20 cellular contexts compared by ENCODE assay signal in the genomic region with DNA sequence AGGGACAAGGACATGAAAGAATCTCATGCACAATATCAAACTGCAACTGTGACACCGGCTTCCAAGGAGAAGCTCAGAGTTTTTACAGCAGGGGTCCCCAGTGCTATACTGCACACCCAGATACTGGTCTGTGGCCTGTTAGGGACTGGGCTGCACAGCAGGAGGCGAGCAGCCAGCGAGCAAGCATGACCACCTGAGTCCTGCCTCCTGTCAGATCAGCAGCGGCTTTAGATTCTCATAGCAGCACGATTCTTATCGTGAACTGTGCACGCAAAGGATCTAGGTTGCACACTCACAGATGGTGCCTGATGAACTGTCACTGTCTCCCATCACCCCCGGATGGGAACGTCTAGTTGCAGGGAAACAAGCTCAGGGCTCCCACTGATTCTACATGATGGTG. TPM values are rescaled to one million over a fixed set of nuclear protein-coding genes. Genes with fewer than 3 reads are reported as not detected.
DNase-seq lines count a peak whose midpoint lies in the region; ATAC-seq, FAIRE-seq and TF ChIP-seq lines count a peak whose summit lies in the region.
"Had no signal": no experiment of that assay in that cellular context is flagged by ENCODE, and none has a peak within 500 bp of the region (broad histone marks: within the 10 kb centered on the region; RNA-seq: fewer than 3 reads in every experiment).

No MANE protein-coding gene starts in this region.

- no peaks in the 10 kb centered on the region for H3K9me3 Mint-ChIP-seq in mesothelial cell of epicardium
- no peaks in the 10 kb centered on the region for H3K9me3 Mint-ChIP-seq in immature natural killer cell
- H3K9me3 Mint-ChIP-seq: CD4-positive, alpha-beta T cell; H9; IgD-negative memory B cell had no signal

- FAIRE-seq in HepG2 (lab: Jason Lieb, UNC): peak; percentile 80
- FAIRE-seq: A204.1, G401.6 had no signal

- H4K20me1 ChIP-seq in HepG2 (ENCODE audit: insufficient read depth, low read length) (no peaks in the 10 kb centered on the region), PC-9 (ENCODE audit: insufficient read depth) (no peaks in the 10 kb centered on the region)

- 18% methylated on average over 5 of the region's 9 CpGs for WGBS in HepG2 (ENCODE audit: low lambda C conversion rate)
- WGBS in right lobe of liver (ENCODE audit: insufficient coverage, low coverage, low lambda C conversion rate, missing lambda C conversion rate): 100% methylated on average over 3 of the region's 9 CpGs

- H3K79me2 ChIP-seq in HepG2 (ENCODE audit: insufficient read depth, low read length) (no peaks in the 10 kb centered on the region), PC-9 (ENCODE audit: low read depth) (peaks cover 45% of the 10 kb centered on the region)

- H3K27me3 Mint-ChIP-seq in mesothelial cell of epicardium (ENCODE audit: low read depth): no peaks in the 10 kb centered on the region
- peaks cover 0 to 4% (median 0%) of the 10 kb centered on the region in 3 donors for H3K27me3 Mint-ChIP-seq in immature natural killer cell (ENCODE audit: low read depth in 3 of 3)
- H3K27me3 Mint-ChIP-seq: CD4-positive, alpha-beta T cell; IgD-negative memory B cell had no signal

- H3K27ac Mint-ChIP-seq in mesothelial cell of epicardium (peak overlapping the region; percentile 43), immature natural killer cell (no peak overlapping the region)
- H3K27ac Mint-ChIP-seq: CD4-positive, alpha-beta T cell had no signal

- H3K4me3 Mint-ChIP-seq in mesothelial cell of epicardium: no peak overlapping the region
- no peak overlapping the region for H3K4me3 Mint-ChIP-seq in immature natural killer cell
- H3K4me3 Mint-ChIP-seq: CD4-positive, alpha-beta T cell; H9 had no signal

- POLR2A ChIA-PET in HepG2 (lab: Yijun Ruan, JAX) (interaction anchor here (1.1 to 2.6 kb wide), 3 partner anchors 8 to 27 kb away, joined by 3 to 16 read pairs (median 4); no protein-coding TSS in a partner anchor), PC-9 (lab: Charles Lee; ENCODE audit: unreplicated experiment) (no interaction called here)

- H3K27ac ChIP-seq in HepG2 (ENCODE audit: extremely low read length, insufficient read depth, low read length): peak overlapping the region; percentile 78
- H3K27ac ChIP-seq in right lobe of liver: no peak overlapping the region
- peak overlapping the region; percentile 98; the same call in 1 of the 2 replicates for H3K27ac ChIP-seq in PC-9

- no peak for TF ChIP-seq POLR2A in HepG2 (IDR thresholded peaks at IDR 0.05; ENCODE audit: insufficient read depth in 1 of 2, low read depth in 2 of 2, low read length in 2 of 2)
- no peak for TF ChIP-seq POLR2A in right lobe of liver (IDR thresholded peaks at IDR 0.05)

- TF ChIP-seq EP300 in HepG2 (IDR thresholded peaks at IDR 0.05; ENCODE audit: low read depth in 2 of 2, low read length in 2 of 2): no peak
- no peak for TF ChIP-seq EP300 in HepG2 (CRISPR knock-in tag; IDR thresholded peaks at IDR 0.05; ENCODE audit: borderline replicate concordance)

- H3K4me1 ChIP-seq in HepG2 (ENCODE audit: insufficient read depth, low read length) (peaks cover 86% of the 10 kb centered on the region), right lobe of liver (no peaks in the 10 kb centered on the region), PC-9 (replicated peaks; ENCODE audit: insufficient read depth) (peaks cover 90% of the 10 kb centered on the region)

- TF ChIP-seq RAD21 in HepG2 (CRISPR knock-in tag; IDR thresholded peaks at IDR 0.05): peak; percentile 81

- H3K4me1 Mint-ChIP-seq in mesothelial cell of epicardium: peaks cover 52% of the 10 kb centered on the region
- H3K4me1 Mint-ChIP-seq in immature natural killer cell: peaks cover 0 to 7% of the 10 kb centered on the region in 2 donors
- H3K4me1 Mint-ChIP-seq: H9 had no signal

- no peaks in the 10 kb centered on the region for H3K27me3 ChIP-seq in HepG2 (ENCODE audit: control insufficient read depth in 1 of 2, insufficient read depth in 2 of 2, low read length in 2 of 2)
- no peaks in the 10 kb centered on the region for H3K27me3 ChIP-seq in right lobe of liver
- no peaks in the 10 kb centered on the region for H3K27me3 ChIP-seq in PC-9 (ENCODE audit: insufficient read depth, low read depth)

- H3K9ac ChIP-seq in HepG2 (ENCODE audit: insufficient read depth, low read depth, low read length): peak overlapping the region; percentile 52
- H3K9ac ChIP-seq: SK-N-SH had no signal

- intact Hi-C loops in HepG2 (cut with micrococcal nuclease; ENCODE audit: unreplicated experiment): loop anchor here (1.0 kb wide), 1 partner anchor 32 kb away; no protein-coding TSS in a partner anchor
- intact Hi-C loops in right lobe of liver (cut with DNase I): no loop called here
- intact Hi-C loops in PC-9 (cut with micrococcal nuclease; ENCODE audit: unreplicated experiment): loop anchor here (5.0 to 10.0 kb wide), 2 partner anchors 401 to 619 kb away; partner anchors contain the start of genes KMT2B and LRFN3

- no peak overlapping the region for H2AFZ ChIP-seq in HepG2 (ENCODE audit: low read length)
- H2AFZ ChIP-seq in PC-9: no peak overlapping the region

- H3F3A ChIP-seq in PC-9 (ENCODE audit: insufficient read depth, low read depth): peaks cover 65% of the 10 kb centered on the region

- TF ChIP-seq CTCF in HepG2 (CRISPR knock-in tag; IDR thresholded peaks at IDR 0.05) (peak; percentile 61), right lobe of liver (IDR thresholded peaks at IDR 0.05) (no peak), PC-9 (conservative IDR thresholded peaks at IDR 0.05) (no peak), mesothelial cell of epicardium (IDR thresholded peaks at IDR 0.05; ENCODE audit: unreplicated experiment) (no peak)

- BruUV-seq in HepG2 (replicated peaks; lab: Mats Ljungman, UMichigan) (no TSS peak), PC-9 (replicated peaks; lab: Mats Ljungman, UMichigan) (no TSS peak)

- in situ Hi-C loops in HepG2 (cut with HindIII; ENCODE audit: extremely low pct_ligation_motif_present, low pct_unique_long_range_greater_than_20kb): no loop called here

- no peaks in the 10 kb centered on the region for H3K9me2 ChIP-seq in PC-9 (ENCODE audit: insufficient read depth)
- H3K9me2 ChIP-seq: SK-N-SH had no signal

- H3K36me3 Mint-ChIP-seq in mesothelial cell of epicardium (no peaks in the 10 kb centered on the region), immature natural killer cell (no peaks in the 10 kb centered on the region)
- H3K36me3 Mint-ChIP-seq: IgD-negative memory B cell had no signal

- H3K9me3 ChIP-seq in HepG2 (ENCODE audit: low read length) (no peaks in the 10 kb centered on the region), right lobe of liver (no peaks in the 10 kb centered on the region), PC-9 (ENCODE audit: insufficient read depth, low read depth) (no peaks in the 10 kb centered on the region)
- H3K9me3 ChIP-seq: SK-N-SH had no signal

- CTCF ChIA-PET in HepG2 (lab: Yijun Ruan, JAX; ENCODE audit: low intra/inter-chr PET ratio, low total read pairs) (interaction anchor here (1.7 kb wide), 1 partner anchor 37 kb away, joined by 5 read pairs; no protein-coding TSS in a partner anchor), PC-9 (lab: Charles Lee) (no interaction called here)

- H3K4me3 ChIP-seq in HepG2 (replicated peaks in 1 of 3; ENCODE audit: insufficient read depth in 1 of 3, low read depth in 2 of 3, low read length in 3 of 3): peak overlapping the region in 1 of 3 experiments; percentile 45; a peak in 2 of 6 replicates
- no peak overlapping the region for H3K4me3 ChIP-seq in right lobe of liver
- H3K4me3 ChIP-seq in PC-9: no peak overlapping the region

- DNase-seq in HepG2 (ENCODE audit: low spot score) (peak; percentile 67), right lobe of liver (no peak), PC-9 (no peak), mesothelial cell of epicardium (ENCODE audit: low spot score in 2 of 2, unreplicated experiment in 2 of 2) (no peak), AG08396 (ENCODE audit: low spot score) (no peak), immature natural killer cell (no peak)
- no peak for DNase-seq in activated naive CD4-positive, alpha-beta T cell treated with anti-CD3 and anti-CD28 coated beads, Interleukin-2, amount 50 U/mL, for 16 hours
- DNase-seq: Calu3; CD4-positive, alpha-beta T cell; H9; NCI-H146; NCI-H2081 treated with DMSO at 0.1 percent for 48 hours; NCI-H69; NK-92 treated with Interleukin-12 subunit alpha and Interleukin-12 subunit beta, amount 100 ng/mL, for 24 hours; PC-3; SK-N-SH had no signal

- ATAC-seq in HepG2 (peak; percentile 79), right lobe of liver (no peak), HG03457 (IDR thresholded peaks at IDR 0.05; ENCODE audit: unreplicated experiment) (no peak)
- ATAC-seq: PC-3 had no signal

- H3K4me2 ChIP-seq in HepG2 (ENCODE audit: low read depth, low read length) (peak overlapping the region; percentile 71), PC-9 (no peak overlapping the region; the same call in 1 of the 2 replicates)
- H3K4me2 ChIP-seq: SK-N-SH had no signal

- H3K36me3 ChIP-seq in HepG2 (replicated peaks in 1 of 2; ENCODE audit: control insufficient read depth in 1 of 2, insufficient read depth in 2 of 2, low read length in 2 of 2) (no peaks in the 10 kb centered on the region), right lobe of liver (no peaks in the 10 kb centered on the region), PC-9 (ENCODE audit: low read depth) (peaks cover 28% of the 10 kb centered on the region)

RNA-seq across cellular contexts. Expression of gene CD22, which starts 13.1 kb away (rescaled TPM):
- 0.49 and 0.71 TPM in 2 replicates for total RNA-seq in HepG2 (2016; rRNA removed; fragmentation: Illumina TruSeq; extraction: Trizol)
- total RNA-seq in HepG2 (2016; cell fraction: cytosol; rRNA removed; fragmentation: Illumina TruSeq; extraction: Trizol; ENCODE audit: low read depth): 0.53 and 1.0 TPM in 2 replicates
- 0.40 and 0.97 TPM in 2 replicates for total RNA-seq in HepG2 (2016; cell fraction: insoluble cytoplasmic fraction; rRNA removed; fragmentation: Illumina TruSeq; extraction: Trizol)
- total RNA-seq in HepG2 (2016; cell fraction: membrane; rRNA removed; fragmentation: Illumina TruSeq; extraction: Trizol): 0.62 and 0.93 TPM in 2 replicates
- total RNA-seq in HepG2 (2016; cell fraction: nucleus; rRNA removed; fragmentation: Illumina TruSeq; extraction: Trizol): 2.8 and 3.5 TPM in 2 replicates
- polyA plus RNA-seq in HepG2 (2011; rRNA removed): 0.98 and 1.7 TPM in 2 replicates
- 0.49 and 0.85 TPM in 2 replicates for polyA plus RNA-seq in HepG2 (2011; cell fraction: cytosol; rRNA removed)
- 1.8 and 2.5 TPM in 2 replicates for polyA plus RNA-seq in HepG2 (2011; cell fraction: nucleus; rRNA removed)
- polyA plus RNA-seq in HepG2 (2012): 0.66 and 0.72 TPM in 2 replicates
- polyA plus RNA-seq in HepG2 (2016; cell fraction: cytosol; fragmentation: Illumina TruSeq; extraction: Trizol; ENCODE audit: low read depth): 0.19 and 0.31 TPM in 2 replicates
- 0.82 and 1.2 TPM in 2 replicates for polyA plus RNA-seq in HepG2 (2016; cell fraction: insoluble cytoplasmic fraction; fragmentation: Illumina TruSeq; extraction: Trizol; ENCODE audit: low read depth)
- 0.36 and 0.50 TPM in 2 replicates for polyA plus RNA-seq in HepG2 (2016; cell fraction: membrane; fragmentation: Illumina TruSeq; extraction: Trizol; ENCODE audit: low read depth)
- polyA plus RNA-seq in HepG2 (2016; cell fraction: nucleus; fragmentation: Illumina TruSeq; extraction: Trizol; ENCODE audit: insufficient read depth, low read depth): 3.9 and 6.0 TPM in 2 replicates
- 1.6 and 2.4 TPM in 2 replicates for polyA minus RNA-seq in HepG2 (2011; rRNA and poly(A)+ RNA removed; ENCODE audit: low replicate concordance)
- 1.5 TPM in 1 of 2 replicates, not detected in the other for polyA minus RNA-seq in HepG2 (2011; cell fraction: cytosol; rRNA and poly(A)+ RNA removed)
- 0.64 and 0.99 TPM in 2 replicates for polyA minus RNA-seq in HepG2 (2011; cell fraction: nucleus; rRNA and poly(A)+ RNA removed)
- total RNA-seq in right lobe of liver: 1 to 10 TPM in 3 of 6 experiments, under 1 TPM in 3; 0.39 to 1.3 (median 0.96) TPM
- 28.1 and 29.8 TPM in 2 replicates for total RNA-seq in PC-9 (2021)
- 54.6 to 59.9 TPM (median 56.3 TPM) in 3 replicates for total RNA-seq in mesothelial cell of epicardium
- polyA plus RNA-seq in immature natural killer cell: 1 to 10 TPM in 1 of 3 donors, under 1 TPM in 1, not detected in 1; 0.93 to 2.2 TPM
- total RNA-seq: H9 had no signal

RNA-seq across cellular contexts. Expression of gene MAG, which starts 23.9 kb away (rescaled TPM):
- 0.80 and 1.3 TPM in 2 replicates for total RNA-seq in HepG2 (2016; rRNA removed; fragmentation: Illumina TruSeq; extraction: Trizol)
- total RNA-seq in HepG2 (2016; cell fraction: cytosol; rRNA removed; fragmentation: Illumina TruSeq; extraction: Trizol; ENCODE audit: low read depth): 0.26 and 0.71 TPM in 2 replicates
- total RNA-seq in HepG2 (2016; cell fraction: insoluble cytoplasmic fraction; rRNA removed; fragmentation: Illumina TruSeq; extraction: Trizol): 0.56 and 0.87 TPM in 2 replicates
- 0.59 and 1.5 TPM in 2 replicates for total RNA-seq in HepG2 (2016; cell fraction: membrane; rRNA removed; fragmentation: Illumina TruSeq; extraction: Trizol)
- 1.6 and 2.6 TPM in 2 replicates for total RNA-seq in HepG2 (2016; cell fraction: nucleus; rRNA removed; fragmentation: Illumina TruSeq; extraction: Trizol)
- 0.17 and 0.20 TPM in 2 replicates for polyA plus RNA-seq in HepG2 (2011; rRNA removed)
- polyA plus RNA-seq in HepG2 (2011; cell fraction: cytosol; rRNA removed): 0.13 and 0.27 TPM in 2 replicates
- polyA plus RNA-seq in HepG2 (2011; cell fraction: nucleus; rRNA removed): 0.40 and 0.93 TPM in 2 replicates
- polyA plus RNA-seq in HepG2 (2012): not detected in 2 replicates
- 0.70 TPM in 2 replicates for polyA plus RNA-seq in HepG2 (2016; cell fraction: cytosol; fragmentation: Illumina TruSeq; extraction: Trizol; ENCODE audit: low read depth)
- polyA plus RNA-seq in HepG2 (2016; cell fraction: insoluble cytoplasmic fraction; fragmentation: Illumina TruSeq; extraction: Trizol; ENCODE audit: low read depth): 0.38 and 1.3 TPM in 2 replicates
- polyA plus RNA-seq in HepG2 (2016; cell fraction: membrane; fragmentation: Illumina TruSeq; extraction: Trizol; ENCODE audit: low read depth): 0.24 and 0.97 TPM in 2 replicates
- 0.82 and 1.5 TPM in 2 replicates for polyA plus RNA-seq in HepG2 (2016; cell fraction: nucleus; fragmentation: Illumina TruSeq; extraction: Trizol; ENCODE audit: insufficient read depth, low read depth)
- polyA minus RNA-seq in HepG2 (2011; rRNA and poly(A)+ RNA removed; ENCODE audit: low replicate concordance): not detected in 2 replicates
- polyA minus RNA-seq in HepG2 (2011; cell fraction: cytosol; rRNA and poly(A)+ RNA removed): not detected in 2 replicates
- polyA minus RNA-seq in HepG2 (2011; cell fraction: nucleus; rRNA and poly(A)+ RNA removed): 0.64 and 0.75 TPM in 2 replicates
- under 1 TPM in 1 of 6 experiments, not detected in 5; 0.40 TPM for total RNA-seq in right lobe of liver
- total RNA-seq in PC-9 (2021): 13.4 and 15.3 TPM in 2 replicates
- 19.2 to 26.1 TPM (median 22.7 TPM) in 3 replicates for total RNA-seq in mesothelial cell of epicardium
- polyA plus RNA-seq in immature natural killer cell: not detected
- total RNA-seq: Calu3; CD4-positive, alpha-beta T cell; H9; PC-3 had no signal
- polyA plus RNA-seq: SK-N-SH had no signal

RNA-seq across cellular contexts. Expression of gene FFAR1, which starts 31.8 kb away (rescaled TPM):
- total RNA-seq in HepG2 (2016; rRNA removed; fragmentation: Illumina TruSeq; extraction: Trizol) (not detected in 2 replicates), right lobe of liver (not detected), PC-9 (2021) (0.23 and 0.44 TPM in 2 replicates), mesothelial cell of epicardium (0.96 to 1.3 TPM (median 1.2 TPM) in 3 replicates)
- 0.09 TPM in 1 of 2 replicates, not detected in the other for total RNA-seq in HepG2 (2016; cell fraction: cytosol; rRNA removed; fragmentation: Illumina TruSeq; extraction: Trizol; ENCODE audit: low read depth)
- total RNA-seq in HepG2 (2016; cell fraction: insoluble cytoplasmic fraction; rRNA removed; fragmentation: Illumina TruSeq; extraction: Trizol): not detected in 2 replicates
- not detected in 2 replicates for total RNA-seq in HepG2 (2016; cell fraction: membrane; rRNA removed; fragmentation: Illumina TruSeq; extraction: Trizol)
- not detected in 2 replicates for total RNA-seq in HepG2 (2016; cell fraction: nucleus; rRNA removed; fragmentation: Illumina TruSeq; extraction: Trizol)
- polyA plus RNA-seq in HepG2 (2011; rRNA removed) (not detected in 2 replicates), immature natural killer cell (not detected)
- not detected in 2 replicates for polyA plus RNA-seq in HepG2 (2011; cell fraction: cytosol; rRNA removed)
- not detected in 2 replicates for polyA plus RNA-seq in HepG2 (2011; cell fraction: nucleus; rRNA removed)
- not detected in 2 replicates for polyA plus RNA-seq in HepG2 (2012)
- polyA plus RNA-seq in HepG2 (2016; cell fraction: cytosol; fragmentation: Illumina TruSeq; extraction: Trizol; ENCODE audit: low read depth): not detected in 2 replicates
- polyA plus RNA-seq in HepG2 (2016; cell fraction: insoluble cytoplasmic fraction; fragmentation: Illumina TruSeq; extraction: Trizol; ENCODE audit: low read depth): not detected in 2 replicates
- polyA plus RNA-seq in HepG2 (2016; cell fraction: membrane; fragmentation: Illumina TruSeq; extraction: Trizol; ENCODE audit: low read depth): not detected in 2 replicates
- not detected in 2 replicates for polyA plus RNA-seq in HepG2 (2016; cell fraction: nucleus; fragmentation: Illumina TruSeq; extraction: Trizol; ENCODE audit: insufficient read depth, low read depth)
- polyA minus RNA-seq in HepG2 (2011; rRNA and poly(A)+ RNA removed; ENCODE audit: low replicate concordance): not detected in 2 replicates
- polyA minus RNA-seq in HepG2 (2011; cell fraction: cytosol; rRNA and poly(A)+ RNA removed): not detected in 2 replicates
- not detected in 2 replicates for polyA minus RNA-seq in HepG2 (2011; cell fraction: nucleus; rRNA and poly(A)+ RNA removed)
- total RNA-seq: Calu3; CD4-positive, alpha-beta T cell; H9; PC-3 had no signal
- polyA plus RNA-seq: SK-N-SH had no signal

RNA-seq across cellular contexts. Expression of gene HAMP, which starts 33.6 kb away (rescaled TPM):
- total RNA-seq in HepG2 (2016; rRNA removed; fragmentation: Illumina TruSeq; extraction: Trizol): 25.7 and 47.6 TPM in 2 replicates
- total RNA-seq in HepG2 (2016; cell fraction: cytosol; rRNA removed; fragmentation: Illumina TruSeq; extraction: Trizol; ENCODE audit: low read depth): 25.4 and 32.6 TPM in 2 replicates
- total RNA-seq in HepG2 (2016; cell fraction: insoluble cytoplasmic fraction; rRNA removed; fragmentation: Illumina TruSeq; extraction: Trizol): 29.6 and 46.4 TPM in 2 replicates
- 20.2 and 24.3 TPM in 2 replicates for total RNA-seq in HepG2 (2016; cell fraction: membrane; rRNA removed; fragmentation: Illumina TruSeq; extraction: Trizol)
- total RNA-seq in HepG2 (2016; cell fraction: nucleus; rRNA removed; fragmentation: Illumina TruSeq; extraction: Trizol): 34.1 and 40.9 TPM in 2 replicates
- 36.1 and 73.0 TPM in 2 replicates for polyA plus RNA-seq in HepG2 (2011; rRNA removed)
- polyA plus RNA-seq in HepG2 (2011; cell fraction: cytosol; rRNA removed): 15.0 and 69.5 TPM in 2 replicates
- polyA plus RNA-seq in HepG2 (2011; cell fraction: nucleus; rRNA removed): 13.2 and 42.5 TPM in 2 replicates
- polyA plus RNA-seq in HepG2 (2012): 6.0 and 30.6 TPM in 2 replicates
- 29.7 and 32.2 TPM in 2 replicates for polyA plus RNA-seq in HepG2 (2016; cell fraction: cytosol; fragmentation: Illumina TruSeq; extraction: Trizol; ENCODE audit: low read depth)
- polyA plus RNA-seq in HepG2 (2016; cell fraction: insoluble cytoplasmic fraction; fragmentation: Illumina TruSeq; extraction: Trizol; ENCODE audit: low read depth): 44.0 and 52.6 TPM in 2 replicates
- polyA plus RNA-seq in HepG2 (2016; cell fraction: membrane; fragmentation: Illumina TruSeq; extraction: Trizol; ENCODE audit: low read depth): 28.8 and 30.2 TPM in 2 replicates
- polyA plus RNA-seq in HepG2 (2016; cell fraction: nucleus; fragmentation: Illumina TruSeq; extraction: Trizol; ENCODE audit: insufficient read depth, low read depth): 111 and 114 TPM in 2 replicates
- polyA minus RNA-seq in HepG2 (2011; rRNA and poly(A)+ RNA removed; ENCODE audit: low replicate concordance): 150 TPM in 1 of 2 replicates, not detected in the other
- polyA minus RNA-seq in HepG2 (2011; cell fraction: cytosol; rRNA and poly(A)+ RNA removed): 10.9 and 30.2 TPM in 2 replicates
- 9.2 and 18.0 TPM in 2 replicates for polyA minus RNA-seq in HepG2 (2011; cell fraction: nucleus; rRNA and poly(A)+ RNA removed)
- 100 to 1,000 TPM in 2 of 6 experiments, 10 to 100 TPM in 3, under 1 TPM in 1; 0.86 to 146 (median 65.3) TPM for total RNA-seq in right lobe of liver
- total RNA-seq in PC-9 (2021): 0.52 TPM in 1 of 2 replicates, not detected in the other
- 1.2 to 1.6 TPM (median 1.4 TPM) in 3 replicates for total RNA-seq in mesothelial cell of epicardium
- 1 to 10 TPM in 1 of 3 donors, not detected in 2; 1.1 TPM for polyA plus RNA-seq in immature natural killer cell
- total RNA-seq: PC-3 had no signal
- polyA plus RNA-seq: IgD-negative memory B cell, SK-N-SH had no signal

RNA-seq across cellular contexts. Expression of gene FFAR3, which starts 42.4 kb away (rescaled TPM):
- not detected in 2 replicates for total RNA-seq in HepG2 (2016; rRNA removed; fragmentation: Illumina TruSeq; extraction: Trizol)
- not detected in 2 replicates for total RNA-seq in HepG2 (2016; cell fraction: cytosol; rRNA removed; fragmentation: Illumina TruSeq; extraction: Trizol; ENCODE audit: low read depth)
- total RNA-seq in HepG2 (2016; cell fraction: insoluble cytoplasmic fraction; rRNA removed; fragmentation: Illumina TruSeq; extraction: Trizol): not detected in 2 replicates
- total RNA-seq in HepG2 (2016; cell fraction: membrane; rRNA removed; fragmentation: Illumina TruSeq; extraction: Trizol): not detected in 2 replicates
- not detected in 2 replicates for total RNA-seq in HepG2 (2016; cell fraction: nucleus; rRNA removed; fragmentation: Illumina TruSeq; extraction: Trizol)
- polyA plus RNA-seq in HepG2 (2011; rRNA removed): not detected in 2 replicates
- polyA plus RNA-seq in HepG2 (2011; cell fraction: cytosol; rRNA removed): not detected in 2 replicates
- not detected in 2 replicates for polyA plus RNA-seq in HepG2 (2011; cell fraction: nucleus; rRNA removed)
- not detected in 2 replicates for polyA plus RNA-seq in HepG2 (2012)
- polyA plus RNA-seq in HepG2 (2016; cell fraction: cytosol; fragmentation: Illumina TruSeq; extraction: Trizol; ENCODE audit: low read depth): not detected in 2 replicates
- not detected in 2 replicates for polyA plus RNA-seq in HepG2 (2016; cell fraction: insoluble cytoplasmic fraction; fragmentation: Illumina TruSeq; extraction: Trizol; ENCODE audit: low read depth)
- polyA plus RNA-seq in HepG2 (2016; cell fraction: membrane; fragmentation: Illumina TruSeq; extraction: Trizol; ENCODE audit: low read depth): not detected in 2 replicates
- polyA plus RNA-seq in HepG2 (2016; cell fraction: nucleus; fragmentation: Illumina TruSeq; extraction: Trizol; ENCODE audit: insufficient read depth, low read depth): not detected in 2 replicates
- not detected in 2 replicates for polyA minus RNA-seq in HepG2 (2011; rRNA and poly(A)+ RNA removed; ENCODE audit: low replicate concordance)
- polyA minus RNA-seq in HepG2 (2011; cell fraction: cytosol; rRNA and poly(A)+ RNA removed): not detected in 2 replicates
- not detected in 2 replicates for polyA minus RNA-seq in HepG2 (2011; cell fraction: nucleus; rRNA and poly(A)+ RNA removed)
- under 1 TPM in 1 of 6 experiments, not detected in 5; 0.27 TPM for total RNA-seq in right lobe of liver
- total RNA-seq in PC-9 (2021): not detected in 2 replicates
- 0.27 to 0.31 TPM in 2 of 3 replicates, not detected in the other for total RNA-seq in mesothelial cell of epicardium
- polyA plus RNA-seq in immature natural killer cell: not detected
- total RNA-seq: Calu3; CD4-positive, alpha-beta T cell; H9; PC-3 had no signal
- polyA plus RNA-seq: IgD-negative memory B cell, SK-N-SH had no signal

Comparison
In these comparisons a context has a peak if more than half of its experiments do, and no peak if none do; other contexts are left out.
1. H3K27ac ChIP-seq: peak in HepG2 (single experiment) and PC-9 (single experiment); none in right lobe of liver (0 of 3).
2. intact Hi-C loops: an anchor here in HepG2 (1.0 kb wide) and PC-9 (5.0 to 10.0 kb wide); none called in right lobe of liver.